1 cellular context compared by ENCODE assay signal in genomic region chr2:20592106-20593071, GRCh38.
TF ChIP-seq lines count a peak whose summit lies in the region.

No MANE protein-coding gene starts in this region.

TF ChIP-seq in HepG2, 621 proteins besides CTCF, POLR2A, EP300 and RAD21 (continued from another document and continues in another):
- TF ChIP-seq, protein P1, sequence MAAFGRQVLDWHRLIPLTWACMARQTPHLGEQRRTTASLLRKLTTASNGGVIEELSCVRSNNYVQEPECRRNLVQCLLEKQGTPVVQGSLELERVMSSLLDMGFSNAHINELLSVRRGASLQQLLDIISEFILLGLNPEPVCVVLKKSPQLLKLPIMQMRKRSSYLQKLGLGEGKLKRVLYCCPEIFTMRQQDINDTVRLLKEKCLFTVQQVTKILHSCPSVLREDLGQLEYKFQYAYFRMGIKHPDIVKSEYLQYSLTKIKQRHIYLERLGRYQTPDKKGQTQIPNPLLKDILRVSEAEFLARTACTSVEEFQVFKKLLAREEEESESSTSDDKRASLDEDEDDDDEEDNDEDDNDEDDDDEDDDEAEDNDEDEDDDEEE (CRISPR knock-in tag; IDR thresholded peaks at IDR 0.05): no peak; the same call in 1 of the 2 replicates
- TF ChIP-seq GLMP (CRISPR knock-in tag; IDR thresholded peaks at IDR 0.05; ENCODE audit: borderline replicate concordance) (no peak), MIER3 (CRISPR knock-in tag; IDR thresholded peaks at IDR 0.05; ENCODE audit: borderline replicate concordance) (0 out of 2 replicates have a peak, but pooled peaks have one; percentile 29), ZNF740 (CRISPR knock-in tag; IDR thresholded peaks at IDR 0.05) (no peak), ZBTB8A (CRISPR knock-in tag; IDR thresholded peaks at IDR 0.05; ENCODE audit: borderline replicate concordance, low read depth) (no peak; the same call in 1 of the 2 replicates), PTBP1 (IDR thresholded peaks at IDR 0.05; ENCODE audit: low read depth, low read length, poor library complexity, severe bottlenecking) (no peak), RBAK (CRISPR knock-in tag; IDR thresholded peaks at IDR 0.05) (no peak), ZSCAN22 (CRISPR knock-in tag; IDR thresholded peaks at IDR 0.05) (no peak; the same call in 1 of the 2 replicates), ZNF616 (CRISPR knock-in tag; IDR thresholded peaks at IDR 0.05; ENCODE audit: low read depth) (0 out of 2 replicates have a peak, but pooled peaks have one; percentile 23), ZBTB37 (CRISPR knock-in tag; IDR thresholded peaks at IDR 0.05) (no peak), ARID3A (IDR thresholded peaks at IDR 0.05; ENCODE audit: low read depth, low read length) (no peak), NCOA1 (CRISPR knock-in tag; IDR thresholded peaks at IDR 0.05) (no peak), ZNF816 (CRISPR knock-in tag; IDR thresholded peaks at IDR 0.05; ENCODE audit: borderline replicate concordance) (no peak), CREB1 (IDR thresholded peaks at IDR 0.05) (no peak), CREB1 (CRISPR knock-in tag; IDR thresholded peaks at IDR 0.05) (no peak), CC2D1A (CRISPR knock-in tag; IDR thresholded peaks at IDR 0.05) (no peak), ZNF646 (CRISPR knock-in tag; IDR thresholded peaks at IDR 0.05) (no peak), ZNF660 (CRISPR knock-in tag; IDR thresholded peaks at IDR 0.05; ENCODE audit: borderline replicate concordance, low read depth) (no peak), ZSCAN21 (CRISPR knock-in tag; IDR thresholded peaks at IDR 0.05; ENCODE audit: borderline replicate concordance) (no peak), ZNF639 (CRISPR knock-in tag; conservative IDR thresholded peaks at IDR 0.05) (no peak), KAT2B (IDR thresholded peaks at IDR 0.05; ENCODE audit: borderline replicate concordance, low read depth, low read length) (no peak)
- TF ChIP-seq, protein P2, sequence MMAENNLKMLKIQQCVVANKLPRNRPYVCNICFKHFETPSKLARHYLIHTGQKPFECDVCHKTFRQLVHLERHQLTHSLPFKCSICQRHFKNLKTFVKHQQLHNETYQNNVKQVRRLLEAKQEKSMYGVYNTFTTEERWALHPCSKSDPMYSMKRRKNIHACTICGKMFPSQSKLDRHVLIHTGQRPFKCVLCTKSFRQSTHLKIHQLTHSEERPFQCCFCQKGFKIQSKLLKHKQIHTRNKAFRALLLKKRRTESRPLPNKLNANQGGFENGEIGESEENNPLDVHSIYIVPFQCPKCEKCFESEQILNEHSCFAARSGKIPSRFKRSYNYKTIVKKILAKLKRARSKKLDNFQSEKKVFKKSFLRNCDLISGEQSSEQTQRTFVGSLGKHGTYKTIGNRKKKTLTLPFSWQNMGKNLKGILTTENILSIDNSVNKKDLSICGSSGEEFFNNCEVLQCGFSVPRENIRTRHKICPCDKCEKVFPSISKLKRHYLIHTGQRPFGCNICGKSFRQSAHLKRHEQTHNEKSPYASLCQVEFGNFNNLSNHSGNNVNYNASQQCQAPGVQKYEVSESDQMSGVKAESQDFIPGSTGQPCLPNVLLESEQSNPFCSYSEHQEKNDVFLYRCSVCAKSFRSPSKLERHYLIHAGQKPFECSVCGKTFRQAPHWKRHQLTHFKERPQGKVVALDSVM (CRISPR knock-in tag; IDR thresholded peaks at IDR 0.05): no peak
- TF ChIP-seq, protein P3, sequence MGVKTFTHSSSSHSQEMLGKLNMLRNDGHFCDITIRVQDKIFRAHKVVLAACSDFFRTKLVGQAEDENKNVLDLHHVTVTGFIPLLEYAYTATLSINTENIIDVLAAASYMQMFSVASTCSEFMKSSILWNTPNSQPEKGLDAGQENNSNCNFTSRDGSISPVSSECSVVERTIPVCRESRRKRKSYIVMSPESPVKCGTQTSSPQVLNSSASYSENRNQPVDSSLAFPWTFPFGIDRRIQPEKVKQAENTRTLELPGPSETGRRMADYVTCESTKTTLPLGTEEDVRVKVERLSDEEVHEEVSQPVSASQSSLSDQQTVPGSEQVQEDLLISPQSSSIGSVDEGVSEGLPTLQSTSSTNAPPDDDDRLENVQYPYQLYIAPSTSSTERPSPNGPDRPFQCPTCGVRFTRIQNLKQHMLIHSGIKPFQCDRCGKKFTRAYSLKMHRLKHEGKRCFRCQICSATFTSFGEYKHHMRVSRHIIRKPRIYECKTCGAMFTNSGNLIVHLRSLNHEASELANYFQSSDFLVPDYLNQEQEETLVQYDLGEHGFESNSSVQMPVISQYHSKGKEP (CRISPR knock-in tag; IDR thresholded peaks at IDR 0.05): 0 out of 2 replicates have a peak, but pooled peaks have one; percentile 80
- TF ChIP-seq, protein P4, sequence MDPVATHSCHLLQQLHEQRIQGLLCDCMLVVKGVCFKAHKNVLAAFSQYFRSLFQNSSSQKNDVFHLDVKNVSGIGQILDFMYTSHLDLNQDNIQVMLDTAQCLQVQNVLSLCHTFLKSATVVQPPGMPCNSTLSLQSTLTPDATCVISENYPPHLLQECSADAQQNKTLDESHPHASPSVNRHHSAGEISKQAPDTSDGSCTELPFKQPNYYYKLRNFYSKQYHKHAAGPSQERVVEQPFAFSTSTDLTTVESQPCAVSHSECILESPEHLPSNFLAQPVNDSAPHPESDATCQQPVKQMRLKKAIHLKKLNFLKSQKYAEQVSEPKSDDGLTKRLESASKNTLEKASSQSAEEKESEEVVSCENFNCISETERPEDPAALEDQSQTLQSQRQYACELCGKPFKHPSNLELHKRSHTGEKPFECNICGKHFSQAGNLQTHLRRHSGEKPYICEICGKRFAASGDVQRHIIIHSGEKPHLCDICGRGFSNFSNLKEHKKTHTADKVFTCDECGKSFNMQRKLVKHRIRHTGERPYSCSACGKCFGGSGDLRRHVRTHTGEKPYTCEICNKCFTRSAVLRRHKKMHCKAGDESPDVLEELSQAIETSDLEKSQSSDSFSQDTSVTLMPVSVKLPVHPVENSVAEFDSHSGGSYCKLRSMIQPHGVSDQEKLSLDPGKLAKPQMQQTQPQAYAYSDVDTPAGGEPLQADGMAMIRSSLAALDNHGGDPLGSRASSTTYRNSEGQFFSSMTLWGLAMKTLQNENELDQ (CRISPR knock-in tag; IDR thresholded peaks at IDR 0.05; ENCODE audit: borderline replicate concordance): no peak
- TF ChIP-seq, protein P5, sequence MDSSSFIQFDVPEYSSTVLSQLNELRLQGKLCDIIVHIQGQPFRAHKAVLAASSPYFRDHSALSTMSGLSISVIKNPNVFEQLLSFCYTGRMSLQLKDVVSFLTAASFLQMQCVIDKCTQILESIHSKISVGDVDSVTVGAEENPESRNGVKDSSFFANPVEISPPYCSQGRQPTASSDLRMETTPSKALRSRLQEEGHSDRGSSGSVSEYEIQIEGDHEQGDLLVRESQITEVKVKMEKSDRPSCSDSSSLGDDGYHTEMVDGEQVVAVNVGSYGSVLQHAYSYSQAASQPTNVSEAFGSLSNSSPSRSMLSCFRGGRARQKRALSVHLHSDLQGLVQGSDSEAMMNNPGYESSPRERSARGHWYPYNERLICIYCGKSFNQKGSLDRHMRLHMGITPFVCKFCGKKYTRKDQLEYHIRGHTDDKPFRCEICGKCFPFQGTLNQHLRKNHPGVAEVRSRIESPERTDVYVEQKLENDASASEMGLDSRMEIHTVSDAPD (CRISPR knock-in tag; IDR thresholded peaks at IDR 0.05): no peak
